Comparison of ENCODE assay signal across 21 cellular contexts in the genomic region with DNA sequence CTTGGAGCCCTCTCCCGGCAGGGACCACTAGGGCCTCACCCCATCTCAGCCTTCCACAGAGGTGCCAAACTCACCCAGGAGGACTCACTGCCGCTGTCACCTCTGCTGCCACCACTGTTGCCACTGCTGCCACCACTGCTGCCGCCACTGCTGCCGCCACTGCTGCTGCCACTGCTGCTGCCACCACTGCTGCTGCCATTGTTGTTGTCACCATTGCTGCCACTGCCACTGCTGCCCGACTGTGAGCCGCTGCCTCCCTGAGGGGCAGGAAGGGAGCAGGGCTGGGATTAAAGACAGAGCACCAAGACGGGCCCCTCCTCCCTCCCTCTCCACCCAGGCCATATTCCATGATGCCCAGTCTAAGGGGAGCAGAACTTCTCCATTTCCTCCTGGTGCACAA. TPM values are rescaled to one million over a fixed set of nuclear protein-coding genes. Genes with fewer than 3 reads are reported as not detected.
DNase-seq lines count a peak whose midpoint lies in the region; ATAC-seq, FAIRE-seq and TF ChIP-seq lines count a peak whose summit lies in the region.
"Had no signal": no experiment of that assay in that cellular context is flagged by ENCODE, and none has a peak within 500 bp of the region (broad histone marks: within the 10 kb centered on the region; RNA-seq: fewer than 3 reads in every experiment).

No MANE protein-coding gene starts in this region.

- peaks cover 10% of the 10 kb centered on the region for H4K20me1 ChIP-seq in K562 (replicated peaks; ENCODE audit: control insufficient read depth, insufficient read depth, low read length)

- H3K4me3 ChIP-seq in HEK293 (ENCODE audit: low read depth, low read length) (no peak overlapping the region), K562 (no peak overlapping the region)

- peaks cover 53 to 75% of the 10 kb centered on the region in 2 experiments for H3K27me3 ChIP-seq in K562 (ENCODE audit: control insufficient read depth in 2 of 2, insufficient read depth in 2 of 2, low read length in 2 of 2)

- H3K27me3 Mint-ChIP-seq in mesothelial cell of epicardium (ENCODE audit: low read depth): peaks cover 26% of the 10 kb centered on the region
- peaks cover 26% of the 10 kb centered on the region for H3K27me3 Mint-ChIP-seq in activated T-helper 17 cell treated with anti-CD3 and anti-CD28 coated beads, Interleukin-2, amount 50 U/mL, for 72 hours

- TF ChIP-seq POLR2A in K562 (conservative IDR thresholded peaks at IDR 0.05): no peak

- CTCF ChIA-PET in HEK293 (lab: Yijun Ruan, JAX) (interaction anchor here (0.6 to 9.8 kb wide), 29 partner anchors 10 to 362 kb away, joined by 3 to 176 read pairs (median 8); a partner anchor contains a TSS), K562 (lab: Yijun Ruan, JAX; ENCODE audit: low intra/inter-chr PET ratio) (no interaction called here), HEK293T (lab: Yijun Ruan, JAX) (interaction anchor here (0.9 to 1.1 kb wide), 2 partner anchors 24 to 37 kb away, joined by 3 read pairs; no protein-coding TSS in a partner anchor)

- H3K36me3 Mint-ChIP-seq in mesothelial cell of epicardium: no peaks in the 10 kb centered on the region
- no peaks in the 10 kb centered on the region for H3K36me3 Mint-ChIP-seq in activated T-helper 17 cell treated with anti-CD3 and anti-CD28 coated beads, Interleukin-2, amount 50 U/mL, for 72 hours (ENCODE audit: low read depth)
- H3K36me3 Mint-ChIP-seq: IgD-negative memory B cell had no signal

- TF ChIP-seq CTCF in HEK293 (tag by site-specific recombination; IDR thresholded peaks at IDR 0.05): no peak
- TF ChIP-seq CTCF in K562 (IDR thresholded peaks at IDR 0.05 in 2 of 3, conservative IDR thresholded peaks at IDR 0.05 in 1 of 3; ENCODE audit: insufficient read depth in 2 of 3, low read depth in 1 of 3, low read length in 3 of 3): no peak
- no peak for TF ChIP-seq CTCF in mesothelial cell of epicardium (IDR thresholded peaks at IDR 0.05; ENCODE audit: unreplicated experiment)

- peak overlapping the region; percentile 24 for H3K4me3 Mint-ChIP-seq in mesothelial cell of epicardium
- no peak overlapping the region for H3K4me3 Mint-ChIP-seq in activated T-helper 17 cell treated with anti-CD3 and anti-CD28 coated beads, Interleukin-2, amount 50 U/mL, for 72 hours
- H3K4me3 Mint-ChIP-seq: CD4-positive, alpha-beta T cell; IgD-negative memory B cell had no signal

- H3K4me1 ChIP-seq in HEK293 (ENCODE audit: control insufficient read depth, insufficient read depth, low read length) (peaks cover 15% of the 10 kb centered on the region), K562 (replicated peaks in 1 of 2; ENCODE audit: control insufficient read depth in 2 of 2, insufficient read depth in 2 of 2, low read length in 2 of 2) (peaks cover 0 to 36% of the 10 kb centered on the region in 2 experiments; a peak in 4 of 5 replicates)

- peaks cover 0 to 15% of the 10 kb centered on the region in 2 experiments; a peak in 1 of 3 replicates for H3K36me3 ChIP-seq in HEK293 (ENCODE audit: control insufficient read depth in 2 of 2, insufficient read depth in 1 of 2, low read length in 2 of 2)
- no peaks in the 10 kb centered on the region for H3K36me3 ChIP-seq in K562 (ENCODE audit: control insufficient read depth, insufficient read depth, low read length)

- 2% methylated on average over 7 of the region's 7 CpGs for WGBS in K562 (ENCODE audit: insufficient coverage, low coverage, missing lambda C conversion rate)

- intact Hi-C loops in K562 (cut with micrococcal nuclease): no loop called here

- H3K79me2 ChIP-seq in K562 (ENCODE audit: control insufficient read depth, insufficient read depth, low read length): no peaks in the 10 kb centered on the region

- H3K4me2 ChIP-seq in K562 (ENCODE audit: insufficient read depth, low read length): no peak overlapping the region

- no peak overlapping the region for H2AFZ ChIP-seq in K562 (ENCODE audit: low read depth, low read length)

- no peak overlapping the region for H3K27ac ChIP-seq in HEK293 (ENCODE audit: extremely low read depth, low read depth, low read length)
- no peak overlapping the region for H3K27ac ChIP-seq in K562 (ENCODE audit: extremely low read depth, low read depth, low read length)
- H3K27ac ChIP-seq: C4-2B had no signal

- DNase-seq in K562 (ENCODE audit: extremely low read depth in 1 of 4, low spot score in 3 of 4) (no peak), mesothelial cell of epicardium (ENCODE audit: low spot score in 2 of 2, unreplicated experiment in 2 of 2) (no peak), dedifferentiated amniotic fluid mesenchymal stem cell (ENCODE audit: extremely low spot score) (no peak), HEK293T (ENCODE audit: extremely low spot score) (no peak), NCI-H1436 treated with DMSO at 0.1 percent for 48 hours (lab: John Stamatoyannopoulos, UW) (no peak)
- DNase-seq: ACHN; AML-193; Calu3; CD4-positive, alpha-beta T cell; DMS79 treated with DMSO at 0.1 percent for 48 hours; GF-D8; HCEC 1CT; KG1 had no signal

- H3K9ac ChIP-seq in K562 (ENCODE audit: insufficient read depth in 1 of 2, low read depth in 2 of 2, low read length in 2 of 2): no peak overlapping the region

- no TSS peak for BruUV-seq in K562 (replicated peaks; lab: Mats Ljungman, UMichigan)

- H3K9me1 ChIP-seq in K562 (ENCODE audit: control insufficient read depth, insufficient read depth, low read length): peaks cover 2% of the 10 kb centered on the region

- TF ChIP-seq RAD21 in K562 (CRISPR knock-in tag; conservative IDR thresholded peaks at IDR 0.05 in 1 of 2, IDR thresholded peaks at IDR 0.05 in 1 of 2): no peak

- POLR2A ChIA-PET in HEK293 (lab: Yijun Ruan, JAX) (interaction anchor here (1.6 to 1.9 kb wide), 3 partner anchors 30 to 37 kb away, joined by 4 to 14 read pairs (median 6); no protein-coding TSS in a partner anchor), K562 (lab: Yijun Ruan, JAX) (no interaction called here), HEK293T (lab: Yijun Ruan, JAX) (interaction anchor here (1.3 kb wide), 1 partner anchor 20 kb away, joined by 6 read pairs; no protein-coding TSS in a partner anchor)

- ATAC-seq in K562: no peak
- no peak for ATAC-seq in activated T-helper 17 cell treated with anti-CD3 and anti-CD28 coated beads, Interleukin-2, amount 50 U/mL, for 72 hours (replicated peaks)

- H3K4me1 Mint-ChIP-seq in mesothelial cell of epicardium: peaks cover 15% of the 10 kb centered on the region
- H3K4me1 Mint-ChIP-seq in activated T-helper 17 cell treated with anti-CD3 and anti-CD28 coated beads, Interleukin-2, amount 50 U/mL, for 72 hours: no peaks in the 10 kb centered on the region

- no peaks in the 10 kb centered on the region; the same call in 1 of the 2 replicates for H3K9me3 ChIP-seq in HEK293 (ENCODE audit: control insufficient read depth, insufficient read depth, low read depth, low read length)
- H3K9me3 ChIP-seq in K562 (replicated peaks; ENCODE audit: control insufficient read depth, insufficient read depth, low read depth, low read length): no peaks in the 10 kb centered on the region

- H3K27ac Mint-ChIP-seq in mesothelial cell of epicardium: no peak overlapping the region
- no peak overlapping the region for H3K27ac Mint-ChIP-seq in activated T-helper 17 cell treated with anti-CD3 and anti-CD28 coated beads, Interleukin-2, amount 50 U/mL, for 72 hours
- H3K27ac Mint-ChIP-seq: CD4-positive, alpha-beta T cell; IgD-negative memory B cell had no signal

- no peak for TF ChIP-seq EP300 in K562 (IDR thresholded peaks at IDR 0.05; ENCODE audit: low read length)

- no peak for FAIRE-seq in K562 (lab: Jason Lieb, UNC)
- FAIRE-seq: A204.1, H54, HepG2 had no signal

- in situ Hi-C loops in K562 (cut with MboI): no loop called here

- H3K9me3 Mint-ChIP-seq in mesothelial cell of epicardium: no peaks in the 10 kb centered on the region
- H3K9me3 Mint-ChIP-seq in activated T-helper 17 cell treated with anti-CD3 and anti-CD28 coated beads, Interleukin-2, amount 50 U/mL, for 72 hours: no peaks in the 10 kb centered on the region
- H3K9me3 Mint-ChIP-seq: CD4-positive, alpha-beta T cell; IgD-negative memory B cell had no signal

RNA-seq across cellular contexts. Expression of a gene that starts 2.1 kb away (rescaled TPM):
- 0.42 and 1.5 TPM in 2 replicates for total RNA-seq in K562 (2011; cell fraction: chromatin; rRNA removed; ENCODE audit: low replicate concordance)
- total RNA-seq in K562 (2011; cell fraction: nucleolus; rRNA removed): 0.67 TPM in 1 of 2 replicates, not detected in the other
- total RNA-seq in K562 (2011; cell fraction: nucleoplasm; rRNA removed): 1.5 TPM in 1 of 2 replicates, not detected in the other
- not detected in 2 replicates for total RNA-seq in K562 (2014; rRNA removed)
- not detected in 2 replicates for total RNA-seq in K562 (2014; rRNA removed; fragmentation: Illumina TruSeq; extraction: Trizol)
- total RNA-seq in K562 (2015; rRNA removed; fragmentation: Illumina TruSeq; extraction: Trizol): not detected in 2 replicates
- total RNA-seq in K562 (2021): 0.53 TPM in 1 of 2 replicates, not detected in the other
- 0.36 and 0.65 TPM in 2 replicates for polyA plus RNA-seq in K562 (2011; rRNA removed)
- polyA plus RNA-seq in K562 (2011; cell fraction: cytosol; rRNA removed): 1.3 and 1.6 TPM in 2 replicates
- polyA plus RNA-seq in K562 (2011; cell fraction: nucleus; rRNA removed): 0.91 and 2.1 TPM in 2 replicates
- 0.53 and 2.7 TPM in 2 replicates for polyA plus RNA-seq in K562 (2012)
- not detected in 2 replicates for polyA plus RNA-seq in K562 (2014; fragmentation: Illumina TruSeq; extraction: Trizol)
- polyA plus RNA-seq in K562 (2014; fragmentation: Nextera tagmentation; extraction: Ambion mirVana): not detected
- polyA plus RNA-seq in K562 (2014; rRNA removed): not detected in 2 replicates
- not detected in 2 replicates for polyA minus RNA-seq in K562 (2011; rRNA and poly(A)+ RNA removed)
- polyA minus RNA-seq in K562 (2011; cell fraction: cytosol; rRNA and poly(A)+ RNA removed): not detected in 2 replicates
- polyA minus RNA-seq in K562 (2011; cell fraction: nucleus; rRNA and poly(A)+ RNA removed): 0.13 and 0.89 TPM in 2 replicates
- total RNA-seq in mesothelial cell of epicardium: 161 to 172 TPM (median 171 TPM) in 3 replicates
- 1 to 10 TPM in 1 of 2 donors, under 1 TPM in 1; 0.11 to 1.7 TPM for total RNA-seq in activated T-helper 17 cell treated with anti-CD3 and anti-CD28 coated beads, Interleukin-2, amount 50 U/mL, for 72 hours
- total RNA-seq: CD4-positive, alpha-beta T cell had no signal

RNA-seq across cellular contexts. Expression of a gene that starts 16.8 kb away (rescaled TPM):
- total RNA-seq in K562 (2011; cell fraction: chromatin; rRNA removed; ENCODE audit: low replicate concordance): not detected in 2 replicates
- total RNA-seq in K562 (2011; cell fraction: nucleolus; rRNA removed): not detected in 2 replicates
- total RNA-seq in K562 (2011; cell fraction: nucleoplasm; rRNA removed): not detected in 2 replicates
- total RNA-seq in K562 (2014; rRNA removed): 0.05 TPM in 1 of 2 replicates, not detected in the other
- not detected in 2 replicates for total RNA-seq in K562 (2014; rRNA removed; fragmentation: Illumina TruSeq; extraction: Trizol)
- not detected in 2 replicates for total RNA-seq in K562 (2015; rRNA removed; fragmentation: Illumina TruSeq; extraction: Trizol)
- total RNA-seq in K562 (2021): not detected in 2 replicates
- polyA plus RNA-seq in K562 (2011; rRNA removed): not detected in 2 replicates
- polyA plus RNA-seq in K562 (2011; cell fraction: cytosol; rRNA removed): not detected in 2 replicates
- not detected in 2 replicates for polyA plus RNA-seq in K562 (2011; cell fraction: nucleus; rRNA removed)
- polyA plus RNA-seq in K562 (2012): not detected in 2 replicates
- not detected in 2 replicates for polyA plus RNA-seq in K562 (2014; fragmentation: Illumina TruSeq; extraction: Trizol)
- not detected for polyA plus RNA-seq in K562 (2014; fragmentation: Nextera tagmentation; extraction: Ambion mirVana)
- not detected in 2 replicates for polyA plus RNA-seq in K562 (2014; rRNA removed)
- polyA minus RNA-seq in K562 (2011; rRNA and poly(A)+ RNA removed): not detected in 2 replicates
- not detected in 2 replicates for polyA minus RNA-seq in K562 (2011; cell fraction: cytosol; rRNA and poly(A)+ RNA removed)
- polyA minus RNA-seq in K562 (2011; cell fraction: nucleus; rRNA and poly(A)+ RNA removed): not detected in 2 replicates
- total RNA-seq in mesothelial cell of epicardium: 0.32 to 0.49 TPM (median 0.47 TPM) in 3 replicates
- total RNA-seq in activated T-helper 17 cell treated with anti-CD3 and anti-CD28 coated beads, Interleukin-2, amount 50 U/mL, for 72 hours: not detected
- total RNA-seq: Calu3; CD4-positive, alpha-beta T cell; HepG2 had no signal
- polyA plus RNA-seq: HepG2, IgD-negative memory B cell had no signal

RNA-seq across cellular contexts. Expression of a gene that starts 21.1 kb away (rescaled TPM):
- total RNA-seq in K562 (2011; cell fraction: chromatin; rRNA removed; ENCODE audit: low replicate concordance): not detected in 2 replicates
- not detected in 2 replicates for total RNA-seq in K562 (2011; cell fraction: nucleolus; rRNA removed)
- total RNA-seq in K562 (2011; cell fraction: nucleoplasm; rRNA removed): not detected in 2 replicates
- total RNA-seq in K562 (2014; rRNA removed) (not detected in 2 replicates), K562 (2014; rRNA removed; fragmentation: Illumina TruSeq; extraction: Trizol) (not detected in 2 replicates), K562 (2015; rRNA removed; fragmentation: Illumina TruSeq; extraction: Trizol) (not detected in 2 replicates), K562 (2021) (not detected in 2 replicates), mesothelial cell of epicardium (1.9 to 3.3 TPM (median 2.5 TPM) in 3 replicates)
- polyA plus RNA-seq in K562 (2011; rRNA removed) (not detected in 2 replicates), K562 (2014; fragmentation: Illumina TruSeq; extraction: Trizol) (not detected in 2 replicates), K562 (2014; fragmentation: Nextera tagmentation; extraction: Ambion mirVana) (not detected), K562 (2014; rRNA removed) (not detected in 2 replicates)
- polyA plus RNA-seq in K562 (2011; cell fraction: cytosol; rRNA removed): not detected in 2 replicates
- polyA plus RNA-seq in K562 (2011; cell fraction: nucleus; rRNA removed): not detected in 2 replicates
- polyA plus RNA-seq in K562 (2012): not detected in 2 replicates
- polyA minus RNA-seq in K562 (2011; rRNA and poly(A)+ RNA removed): not detected in 2 replicates
- not detected in 2 replicates for polyA minus RNA-seq in K562 (2011; cell fraction: cytosol; rRNA and poly(A)+ RNA removed)
- polyA minus RNA-seq in K562 (2011; cell fraction: nucleus; rRNA and poly(A)+ RNA removed): not detected in 2 replicates
- total RNA-seq in activated T-helper 17 cell treated with anti-CD3 and anti-CD28 coated beads, Interleukin-2, amount 50 U/mL, for 72 hours: not detected
- total RNA-seq: Calu3; CD4-positive, alpha-beta T cell had no signal
- polyA plus RNA-seq: BJ, IgD-negative memory B cell had no signal

RNA-seq across cellular contexts. Expression of a gene that starts 21.9 kb away (rescaled TPM):
- not detected in 2 replicates for total RNA-seq in K562 (2011; cell fraction: chromatin; rRNA removed; ENCODE audit: low replicate concordance)
- not detected in 2 replicates for total RNA-seq in K562 (2011; cell fraction: nucleolus; rRNA removed)
- total RNA-seq in K562 (2011; cell fraction: nucleoplasm; rRNA removed): not detected in 2 replicates
- not detected in 2 replicates for total RNA-seq in K562 (2014; rRNA removed)
- total RNA-seq in K562 (2014; rRNA removed; fragmentation: Illumina TruSeq; extraction: Trizol): not detected in 2 replicates
- total RNA-seq in K562 (2015; rRNA removed; fragmentation: Illumina TruSeq; extraction: Trizol): not detected in 2 replicates
- not detected in 2 replicates for total RNA-seq in K562 (2021)
- polyA plus RNA-seq in K562 (2011; rRNA removed): 0.08 TPM in 1 of 2 replicates, not detected in the other
- not detected in 2 replicates for polyA plus RNA-seq in K562 (2011; cell fraction: cytosol; rRNA removed)
- polyA plus RNA-seq in K562 (2011; cell fraction: nucleus; rRNA removed): not detected in 2 replicates
- not detected in 2 replicates for polyA plus RNA-seq in K562 (2012)
- polyA plus RNA-seq in K562 (2014; fragmentation: Illumina TruSeq; extraction: Trizol): not detected in 2 replicates
- not detected for polyA plus RNA-seq in K562 (2014; fragmentation: Nextera tagmentation; extraction: Ambion mirVana)
- polyA plus RNA-seq in K562 (2014; rRNA removed): 0.12 TPM in 1 of 2 replicates, not detected in the other
- polyA minus RNA-seq in K562 (2011; rRNA and poly(A)+ RNA removed): not detected in 2 replicates
- polyA minus RNA-seq in K562 (2011; cell fraction: cytosol; rRNA and poly(A)+ RNA removed): not detected in 2 replicates
- not detected in 2 replicates for polyA minus RNA-seq in K562 (2011; cell fraction: nucleus; rRNA and poly(A)+ RNA removed)
- total RNA-seq in mesothelial cell of epicardium: not detected in 3 replicates
- not detected for total RNA-seq in activated T-helper 17 cell treated with anti-CD3 and anti-CD28 coated beads, Interleukin-2, amount 50 U/mL, for 72 hours
- total RNA-seq: Calu3; CD4-positive, alpha-beta T cell; HepG2 had no signal
- polyA plus RNA-seq: BJ, HepG2, IgD-negative memory B cell had no signal

RNA-seq across cellular contexts. Expression of a gene that starts 34.1 kb away (rescaled TPM):
- total RNA-seq in K562 (2011; cell fraction: chromatin; rRNA removed; ENCODE audit: low replicate concordance): 68.3 and 181 TPM in 2 replicates
- total RNA-seq in K562 (2011; cell fraction: nucleolus; rRNA removed): 322 and 336 TPM in 2 replicates
- 256 and 280 TPM in 2 replicates for total RNA-seq in K562 (2011; cell fraction: nucleoplasm; rRNA removed)
- total RNA-seq in K562 (2014; rRNA removed) (161 and 202 TPM in 2 replicates), K562 (2014; rRNA removed; fragmentation: Illumina TruSeq; extraction: Trizol) (101 and 120 TPM in 2 replicates), K562 (2015; rRNA removed; fragmentation: Illumina TruSeq; extraction: Trizol) (124 and 134 TPM in 2 replicates), K562 (2021) (142 and 162 TPM in 2 replicates), mesothelial cell of epicardium (82.2 to 82.7 TPM (median 82.3 TPM) in 3 replicates)
- polyA plus RNA-seq in K562 (2011; rRNA removed) (189 and 205 TPM in 2 replicates), K562 (2014; fragmentation: Illumina TruSeq; extraction: Trizol) (156 and 158 TPM in 2 replicates), K562 (2014; fragmentation: Nextera tagmentation; extraction: Ambion mirVana) (10 to 100 TPM; 73.8 to 78.2 TPM), K562 (2014; rRNA removed) (194 and 231 TPM in 2 replicates)
- 306 and 458 TPM in 2 replicates for polyA plus RNA-seq in K562 (2011; cell fraction: cytosol; rRNA removed)
- polyA plus RNA-seq in K562 (2011; cell fraction: nucleus; rRNA removed): 165 and 200 TPM in 2 replicates
- 129 and 174 TPM in 2 replicates for polyA plus RNA-seq in K562 (2012)
- 135 and 206 TPM in 2 replicates for polyA minus RNA-seq in K562 (2011; rRNA and poly(A)+ RNA removed)
- polyA minus RNA-seq in K562 (2011; cell fraction: cytosol; rRNA and poly(A)+ RNA removed): 70.2 and 86.0 TPM in 2 replicates
- 29.9 and 42.4 TPM in 2 replicates for polyA minus RNA-seq in K562 (2011; cell fraction: nucleus; rRNA and poly(A)+ RNA removed)
- 10 to 100 TPM; 45.0 to 74.1 TPM for total RNA-seq in activated T-helper 17 cell treated with anti-CD3 and anti-CD28 coated beads, Interleukin-2, amount 50 U/mL, for 72 hours

Comparison
In these comparisons a context has a peak if more than half of its experiments do, and no peak if none do; other contexts are left out.
1. RNA of a gene that starts 2.1 kb away (total RNA-seq): 161 to 172 TPM in mesothelial cell of epicardium; 0.11 to 1.7 TPM in activated T-helper 17 cell treated with anti-CD3 and anti-CD28 coated beads, Interleukin-2, amount 50 U/mL, for 72 hours and 0.42 to 1.5 TPM in K562; every median in the first group is over 10 times any median in the second.